ENCODE assay signal across 21 cellular contexts in genomic region chr17:82025401-82026107, GRCh38. TPM values are rescaled to one million over a fixed set of nuclear protein-coding genes. Genes with fewer than 3 reads are reported as not detected.
A peak's percentile ranks its signal among the peaks of the same experiment; 100 is the strongest.
DNase-seq lines count a peak whose midpoint lies in the region; ATAC-seq and TF ChIP-seq lines count a peak whose summit lies in the region.
"Had no signal": no experiment of that assay in that cellular context is flagged by ENCODE, and none has a peak within 500 bp of the region (broad histone marks: within the 10 kb centered on the region; RNA-seq: fewer than 3 reads in every experiment).

No MANE protein-coding gene starts in this region.

- H3K4me3 Mint-ChIP-seq in activated naive CD4-positive, alpha-beta T cell treated with anti-CD3 and anti-CD28 coated beads, Interleukin-2, amount 10 ng/mL, durations not matched to agents 7 days and 5 days = peak overlapping the region; percentile 15
- H3K4me3 Mint-ChIP-seq in activated T-cell treated with anti-CD3 and anti-CD28 coated beads, Interleukin-2, amount 50 U/mL, for 72 hours = no peak overlapping the region
- H3K4me3 Mint-ChIP-seq: CD8-positive, alpha-beta T cell had no signal

- TF ChIP-seq POLR2A in right lobe of liver (IDR thresholded peaks at IDR 0.05) (no peak), Peyer's patch (IDR thresholded peaks at IDR 0.05) (no peak)

- peaks cover 21% of the 10 kb centered on the region for H3K27me3 ChIP-seq in NT2/D1 (ENCODE audit: insufficient read depth, insufficient read length)
- H3K27me3 ChIP-seq in right lobe of liver = no peaks in the 10 kb centered on the region
- H3K27me3 ChIP-seq in Peyer's patch = no peaks in the 10 kb centered on the region

- TF ChIP-seq CTCF in right lobe of liver (IDR thresholded peaks at IDR 0.05) (no peak), Peyer's patch (IDR thresholded peaks at IDR 0.05) (no peak)

- H3K27ac Mint-ChIP-seq in activated naive CD4-positive, alpha-beta T cell treated with anti-CD3 and anti-CD28 coated beads, Interleukin-2, amount 10 ng/mL, durations not matched to agents 7 days and 5 days = no peak overlapping the region
- no peak overlapping the region for H3K27ac Mint-ChIP-seq in activated T-cell treated with anti-CD3 and anti-CD28 coated beads, Interleukin-2, amount 50 U/mL, for 72 hours
- H3K27ac Mint-ChIP-seq: CD8-positive, alpha-beta T cell; GM23338; IgD-negative memory B cell had no signal

- H3K9me3 ChIP-seq in NT2/D1 (ENCODE audit: insufficient read depth, low read length) (no peaks in the 10 kb centered on the region), right lobe of liver (no peaks in the 10 kb centered on the region), Peyer's patch (no peaks in the 10 kb centered on the region)
- H3K9me3 ChIP-seq: HAP-1 had no signal

- peak overlapping the region in 2 of 3 donors; percentile 67 to 80 for H3K27ac ChIP-seq in right lobe of liver
- no peak overlapping the region for H3K27ac ChIP-seq in Peyer's patch
- H3K27ac ChIP-seq: SK-N-MC had no signal

- no peak for DNase-seq in activated naive CD4-positive, alpha-beta T cell treated with anti-CD3 and anti-CD28 coated beads, Interleukin-2, amount 10 ng/mL, durations not matched to agents 7 days and 5 days
- DNase-seq in activated naive CD4-positive, alpha-beta T cell treated with anti-CD3 and anti-CD28 coated beads, Interleukin-2, amount 50 U/mL, for 16 hours = no peak
- no peak for DNase-seq in NT2/D1 (ENCODE audit: low read depth, low spot score)
- DNase-seq in right lobe of liver = no peak
- no peak for DNase-seq in NCI-H2227 treated with DMSO at 0.1 percent for 48 hours (lab: John Stamatoyannopoulos, UW)
- DNase-seq in activated T-cell treated with anti-CD3 and anti-CD28 coated beads, Interleukin-2, amount 50 U/mL, for 72 hours = no peak
- DNase-seq in Peyer's patch = no peak
- DNase-seq: CD8-positive, alpha-beta T cell; GDM1; NCI-H1105 treated with DMSO at 0.1 percent for 48 hours; NCI-H1694 treated with DMSO at 0.1 percent for 48 hours; NCI-H2081 treated with DMSO at 0.1 percent for 48 hours; NCI-H2171 treated with DMSO at 0.1 percent for 48 hours; NCI-H446; NCI-H526; SHP77 treated with DMSO at 0.1 percent for 48 hours had no signal

- intact Hi-C loops in right lobe of liver (cut with DNase I) = no loop called here

- CTCF ChIA-PET in activated naive CD4-positive, alpha-beta T cell treated with anti-CD3 and anti-CD28 coated beads, Interleukin-2, amount 10 ng/mL, durations not matched to agents 7 days and 5 days (lab: Charles Lee) = interaction anchor here (1.7 kb wide), 1 partner anchor 66 kb away, joined by 8 read pairs; no protein-coding TSS in a partner anchor

- no peak for ATAC-seq in right lobe of liver
- no peak for ATAC-seq in GM19455 (IDR thresholded peaks at IDR 0.05; ENCODE audit: unreplicated experiment)
- no peak for ATAC-seq in activated T-cell treated with anti-CD3 and anti-CD28 coated beads, Interleukin-2, amount 50 U/mL, for 72 hours (replicated peaks in 1 of 2)
- ATAC-seq: CD8-positive, alpha-beta T cell; GM23338 had no signal

- H3K4me1 ChIP-seq in NT2/D1 (ENCODE audit: insufficient read depth, insufficient read length) = peaks cover 31% of the 10 kb centered on the region
- peaks cover 0 to 43% (median 20%) of the 10 kb centered on the region in 4 donors for H3K4me1 ChIP-seq in right lobe of liver
- H3K4me1 ChIP-seq in Peyer's patch = peaks cover 3 to 31% (median 25%) of the 10 kb centered on the region in 4 donors

- peaks cover 38% of the 10 kb centered on the region for H3K36me3 ChIP-seq in NT2/D1 (ENCODE audit: insufficient read depth, insufficient read length, low read length)
- no peaks in the 10 kb centered on the region for H3K36me3 ChIP-seq in right lobe of liver
- H3K36me3 ChIP-seq in Peyer's patch = no peaks in the 10 kb centered on the region

- no peaks in the 10 kb centered on the region for H3K27me3 Mint-ChIP-seq in activated naive CD4-positive, alpha-beta T cell treated with anti-CD3 and anti-CD28 coated beads, Interleukin-2, amount 10 ng/mL, durations not matched to agents 7 days and 5 days
- H3K27me3 Mint-ChIP-seq in activated T-cell treated with anti-CD3 and anti-CD28 coated beads, Interleukin-2, amount 50 U/mL, for 72 hours (ENCODE audit: low read depth) = no peaks in the 10 kb centered on the region
- H3K27me3 Mint-ChIP-seq: IgD-negative memory B cell had no signal

- H3K9me3 Mint-ChIP-seq in activated naive CD4-positive, alpha-beta T cell treated with anti-CD3 and anti-CD28 coated beads, Interleukin-2, amount 10 ng/mL, durations not matched to agents 7 days and 5 days = no peaks in the 10 kb centered on the region
- H3K9me3 Mint-ChIP-seq in activated T-cell treated with anti-CD3 and anti-CD28 coated beads, Interleukin-2, amount 50 U/mL, for 72 hours = no peaks in the 10 kb centered on the region
- H3K9me3 Mint-ChIP-seq: CD8-positive, alpha-beta T cell; GM23338; IgD-negative memory B cell had no signal

- peaks cover 47% of the 10 kb centered on the region for H3K4me1 Mint-ChIP-seq in activated naive CD4-positive, alpha-beta T cell treated with anti-CD3 and anti-CD28 coated beads, Interleukin-2, amount 10 ng/mL, durations not matched to agents 7 days and 5 days
- peaks cover 26% of the 10 kb centered on the region for H3K4me1 Mint-ChIP-seq in activated T-cell treated with anti-CD3 and anti-CD28 coated beads, Interleukin-2, amount 50 U/mL, for 72 hours (ENCODE audit: low read depth)

- WGBS in right lobe of liver (ENCODE audit: insufficient coverage, low coverage, low lambda C conversion rate, missing lambda C conversion rate) = 98% methylated on average over 8 of the region's 25 CpGs

- peak overlapping the region; percentile 25 for H3K9ac ChIP-seq in NT2/D1 (ENCODE audit: insufficient read length, low read depth)

- peaks cover 15% of the 10 kb centered on the region for H3K36me3 Mint-ChIP-seq in activated naive CD4-positive, alpha-beta T cell treated with anti-CD3 and anti-CD28 coated beads, Interleukin-2, amount 10 ng/mL, durations not matched to agents 7 days and 5 days
- H3K36me3 Mint-ChIP-seq in activated T-cell treated with anti-CD3 and anti-CD28 coated beads, Interleukin-2, amount 50 U/mL, for 72 hours (ENCODE audit: insufficient read depth in 2 of 2) = peaks cover 0 to 1% of the 10 kb centered on the region in 2 donors
- H3K36me3 Mint-ChIP-seq: CD8-positive, alpha-beta T cell had no signal

- H3K4me3 ChIP-seq in NT2/D1 (ENCODE audit: insufficient read length, low read depth) (no peak overlapping the region), right lobe of liver (no peak overlapping the region), Peyer's patch (no peak overlapping the region)
- H3K4me3 ChIP-seq: GM23338, HAP-1, SK-N-MC had no signal

RNA-seq across cellular contexts. Expression of gene LRRC45, which starts 2.4 kb away (rescaled TPM):
- total RNA-seq in right lobe of liver (10 to 100 TPM in 3 of 6 experiments, 1 to 10 TPM in 3; 4.9 to 15.6 (median 11.9) TPM), Peyer's patch (10 to 100 TPM; 15.5 to 74.3 (median 23.1) TPM)
- total RNA-seq in activated T-cell treated with anti-CD3 and anti-CD28 coated beads, Interleukin-2, amount 50 U/mL, for 72 hours = 10 to 100 TPM; 11.8 to 15.4 TPM

RNA-seq across cellular contexts. Expression of gene CENPX, which starts 2.9 kb away (rescaled TPM):
- total RNA-seq in right lobe of liver = 10 to 100 TPM; 27.3 to 81.1 (median 47.8) TPM
- total RNA-seq in activated T-cell treated with anti-CD3 and anti-CD28 coated beads, Interleukin-2, amount 50 U/mL, for 72 hours = 10 to 100 TPM; 32.2 to 44.0 TPM
- 100 to 1,000 TPM in 2 of 4 donors, 10 to 100 TPM in 2; 49.1 to 123 (median 91.8) TPM for total RNA-seq in Peyer's patch

RNA-seq across cellular contexts. Expression of gene RAC3, which starts 5.9 kb away (rescaled TPM):
- 1 to 10 TPM; 3.4 to 9.0 (median 5.4) TPM for total RNA-seq in right lobe of liver
- total RNA-seq in activated T-cell treated with anti-CD3 and anti-CD28 coated beads, Interleukin-2, amount 50 U/mL, for 72 hours = 10 to 100 TPM in 1 of 2 donors, 1 to 10 TPM in 1; 8.5 to 13.1 TPM
- total RNA-seq in Peyer's patch = 10 to 100 TPM in 2 of 4 donors, 1 to 10 TPM in 2; 4.6 to 20.6 (median 9.8) TPM

RNA-seq across cellular contexts. Expression of gene DCXR, which starts 11.9 kb away (rescaled TPM):
- total RNA-seq in right lobe of liver (1,000 to 10,000 TPM in 2 of 6 experiments, 100 to 1,000 TPM in 4; 389 to 1,607 (median 735) TPM), Peyer's patch (100 to 1,000 TPM in 2 of 4 donors, 10 to 100 TPM in 2; 68.5 to 104 (median 86.8) TPM)
- 100 to 1,000 TPM; 114 to 125 TPM for total RNA-seq in activated T-cell treated with anti-CD3 and anti-CD28 coated beads, Interleukin-2, amount 50 U/mL, for 72 hours

RNA-seq across cellular contexts. Expression of gene RFNG, which starts 26.1 kb away (rescaled TPM):
- total RNA-seq in right lobe of liver (10 to 100 TPM; 29.9 to 53.3 (median 43.7) TPM), Peyer's patch (10 to 100 TPM; 42.9 to 65.7 (median 50.2) TPM)
- 10 to 100 TPM; 31.0 to 42.2 TPM for total RNA-seq in activated T-cell treated with anti-CD3 and anti-CD28 coated beads, Interleukin-2, amount 50 U/mL, for 72 hours

Comparison
In these comparisons a context has a peak if more than half of its experiments do, and no peak if none do; other contexts are left out.
1. H3K27ac ChIP-seq: peak in right lobe of liver (2 of 3); none in Peyer's patch (0 of 4).